Comparison of ENCODE assay signal across 5 cellular contexts in the genomic region with DNA sequence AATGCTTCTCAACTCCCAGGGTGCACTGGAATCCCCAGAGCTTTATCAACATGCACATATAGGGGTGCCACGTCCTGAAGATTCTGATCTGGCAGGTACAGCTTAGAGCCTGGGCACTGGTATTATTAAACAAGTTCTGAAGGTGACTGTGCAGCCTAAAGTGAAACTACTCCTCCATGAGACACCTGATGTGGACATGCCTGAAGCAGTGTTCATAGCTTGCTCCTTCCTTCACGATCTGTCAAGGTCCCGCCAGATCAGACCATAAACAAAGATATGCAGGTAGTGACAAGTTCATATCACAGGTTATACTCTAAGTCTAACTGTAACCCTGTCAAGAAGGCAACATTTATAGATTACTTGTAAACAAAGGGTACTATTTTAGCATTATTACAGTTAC.
"Had no signal": no experiment of that assay in that cellular context is flagged by ENCODE, and none has a peak within 500 bp of the region (broad histone marks: within the 10 kb centered on the region; RNA-seq: fewer than 3 reads in every experiment).

No MANE protein-coding gene starts in this region.

- DNase-seq: activated CD4-positive, alpha-beta memory T cell treated with anti-CD3 and anti-CD28 coated beads, Interleukin-2, amount 10 ng/mL, durations not matched to agents 7 days and 5 days; activated CD4-positive, alpha-beta T cell treated with anti-CD3 and anti-CD28 coated beads for 1 hour; amygdala; stimulated activated CD4-positive, alpha-beta T cell treated with anti-CD3 and anti-CD28 coated beads, Interleukin-15, amount 100 ng/mL, for 24 hours; tibial artery had no signal

- H3K27ac ChIP-seq: tibial artery had no signal

- H3K9me3 ChIP-seq: tibial artery had no signal

- H3K4me3 ChIP-seq: tibial artery had no signal

- H3K27me3 ChIP-seq: tibial artery had no signal
